In the genomic region with DNA sequence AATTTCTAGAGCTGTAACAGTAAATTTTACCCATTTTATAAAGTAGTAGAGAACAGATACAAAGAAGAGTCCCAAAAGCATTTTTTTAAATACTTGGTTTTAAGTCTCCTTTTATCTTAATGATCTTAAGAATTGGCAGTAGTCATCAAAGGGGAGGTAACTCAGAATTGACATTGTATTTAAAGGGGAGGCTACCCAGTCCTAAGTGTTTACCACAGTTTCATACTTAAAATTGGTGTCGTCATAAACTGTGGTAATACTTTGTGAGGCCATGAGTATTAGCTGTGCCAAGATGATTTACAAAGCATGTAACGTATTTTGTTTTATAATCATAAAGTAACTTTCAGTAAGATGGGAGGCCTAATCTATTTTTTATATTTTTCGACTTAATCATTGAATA, we compare ENCODE assay signal across 27 cellular contexts. TPM values are rescaled to one million over a fixed set of nuclear protein-coding genes. Genes with fewer than 3 reads are reported as not detected.
DNase-seq lines count a peak whose midpoint lies in the region; ATAC-seq and TF ChIP-seq lines count a peak whose summit lies in the region.
"Had no signal": no experiment of that assay in that cellular context is flagged by ENCODE, and none has a peak within 500 bp of the region (broad histone marks: within the 10 kb centered on the region; RNA-seq: fewer than 3 reads in every experiment).

No MANE protein-coding gene starts in this region.

- H3K9ac ChIP-seq in MM.1S (ENCODE audit: low read length), result no peak overlapping the region

- CTCF ChIA-PET in activated CD4-positive, alpha-beta T cell treated with anti-CD3 and anti-CD28 coated beads, Interleukin-2, amount 10 ng/mL, durations not matched to agents 7 days and 5 days (lab: Charles Lee), result interaction anchor here (0.6 kb wide), 1 partner anchor 56 kb away, joined by 3 read pairs; no protein-coding TSS in a partner anchor

- H3K27ac ChIP-seq in MM.1S (ENCODE audit: low read length) (0 out of 2 replicates have a peak overlapping the region, but pooled peaks have one; percentile 95), hepatocyte (no peak overlapping the region)
- H3K27ac ChIP-seq: ascending aorta, C4-2B, epithelial cell of prostate, upper lobe of left lung had no signal

- no peaks in the 10 kb centered on the region for H3K9me3 Mint-ChIP-seq in activated CD4-positive, alpha-beta T cell treated with anti-CD3 and anti-CD28 coated beads, Interleukin-2, amount 10 ng/mL, durations not matched to agents 7 days and 5 days
- H3K9me3 Mint-ChIP-seq in activated naive CD8-positive, alpha-beta T cell (ENCODE audit: low read depth), result no peaks in the 10 kb centered on the region
- H3K9me3 Mint-ChIP-seq: activated naive CD4-positive, alpha-beta T cell treated with anti-CD3 and anti-CD28 coated beads, Interleukin-2, amount 50 U/mL, for 72 hours; activated T-helper 2 cell treated with anti-CD3 and anti-CD28 coated beads, Interferon-gamma antibody, Interleukin-2, Interleukin-4, amounts not matched to agents 10 μg/mL and 5 μg/mL and 100 μg/mL, durations not matched to agents 14 hours and 24 hours and 36 hours had no signal

- H3F3A ChIP-seq in MM.1S (ENCODE audit: insufficient read depth, low read length), result peaks cover 26% of the 10 kb centered on the region

- no peaks in the 10 kb centered on the region for H3K9me2 ChIP-seq in MM.1S (replicated peaks; ENCODE audit: insufficient read depth, low read length)
- no peaks in the 10 kb centered on the region for H3K9me2 ChIP-seq in hepatocyte (replicated peaks; ENCODE audit: insufficient read depth)

- DNase-seq in activated CD4-positive, alpha-beta T cell treated with anti-CD3 and anti-CD28 coated beads, Interleukin-2, amount 10 ng/mL, durations not matched to agents 7 days and 5 days, result no peak
- DNase-seq in activated CD4-positive, alpha-beta T cell treated with anti-CD3 and anti-CD28 coated beads for 4 hours, result no peak
- DNase-seq in MM.1S, result no peak
- no peak for DNase-seq in stimulated activated naive CD8-positive, alpha-beta T cell treated with anti-CD3 and anti-CD28 coated beads, Interleukin-15, Interleukin-2, amounts not matched to agents 100 U/mL and 50 U/mL, for 24 hours
- DNase-seq in NCI-H128 (lab: John Stamatoyannopoulos, UW; ENCODE audit: unreplicated experiment), result no peak
- no peak for DNase-seq in hepatocyte (ENCODE audit: low spot score)
- DNase-seq: DND-41; effector CD4-positive, alpha-beta T cell; GF-D8; mesendoderm; NCI-H1105; NCI-H1930; NCI-H524 treated with DMSO at 0.1 percent for 48 hours; NK-92 treated with Interleukin-12 subunit alpha and Interleukin-12 subunit beta, amount 100 ng/mL, for 24 hours; SHP77; stimulated activated CD4-positive, alpha-beta T cell treated with anti-CD3 and anti-CD28 coated beads, Interleukin-15, amount 100 ng/mL, for 24 hours; stimulated activated CD4-positive, alpha-beta T cell treated with anti-CD3 and anti-CD28 coated beads, Interleukin-4, amount 100 ng/mL, for 4 hours; upper lobe of left lung had no signal

- peak; percentile 33 for ATAC-seq in stimulated activated naive CD8-positive, alpha-beta T cell treated with anti-CD3 and anti-CD28 coated beads, Interleukin-15, Interleukin-2, amounts not matched to agents 100 U/mL and 50 U/mL, for 24 hours
- no peak for ATAC-seq in HG03521 (IDR thresholded peaks at IDR 0.05; ENCODE audit: unreplicated experiment)
- ATAC-seq: Panc1 had no signal

- 96% methylated on average over 3 of the region's 3 CpGs for WGBS in hepatocyte (ENCODE audit: low lambda C conversion rate, missing lambda C conversion rate)

- POLR2A ChIA-PET in activated CD4-positive, alpha-beta T cell treated with anti-CD3 and anti-CD28 coated beads, Interleukin-2, amount 10 ng/mL, durations not matched to agents 7 days and 5 days (lab: Charles Lee), result interaction anchor here (0.7 kb wide), 1 partner anchor 666 kb away, joined by 3 read pairs; no protein-coding TSS in a partner anchor

- TF ChIP-seq CTCF in MM.1S (IDR thresholded peaks at IDR 0.05; ENCODE audit: low read length), result no peak
- TF ChIP-seq CTCF in hepatocyte (IDR thresholded peaks at IDR 0.05; ENCODE audit: poor library complexity), result no peak

- no peaks in the 10 kb centered on the region for H4K20me1 ChIP-seq in MM.1S (ENCODE audit: insufficient read depth, low read length)
- no peaks in the 10 kb centered on the region for H4K20me1 ChIP-seq in hepatocyte (ENCODE audit: insufficient read depth, poor library complexity, severe bottlenecking)

- H3K36me3 ChIP-seq in MM.1S (replicated peaks; ENCODE audit: insufficient read depth, low read length) (no peaks in the 10 kb centered on the region; the same call in 1 of the 2 replicates), hepatocyte (replicated peaks; ENCODE audit: insufficient read depth, low read depth) (no peaks in the 10 kb centered on the region)

- H3K27me3 Mint-ChIP-seq in activated CD4-positive, alpha-beta T cell treated with anti-CD3 and anti-CD28 coated beads, Interleukin-2, amount 10 ng/mL, durations not matched to agents 7 days and 5 days, result no peaks in the 10 kb centered on the region
- no peaks in the 10 kb centered on the region for H3K27me3 Mint-ChIP-seq in activated naive CD8-positive, alpha-beta T cell
- H3K27me3 Mint-ChIP-seq: activated CD4-positive, alpha-beta T cell treated with anti-CD3 and anti-CD28 coated beads for 36 hours had no signal

- H3K27me3 ChIP-seq in MM.1S (replicated peaks; ENCODE audit: insufficient read depth, low read length) (no peaks in the 10 kb centered on the region), hepatocyte (no peaks in the 10 kb centered on the region)
- H3K27me3 ChIP-seq: ascending aorta, upper lobe of left lung had no signal

- peaks cover 54% of the 10 kb centered on the region for H3K4me1 Mint-ChIP-seq in activated CD4-positive, alpha-beta T cell treated with anti-CD3 and anti-CD28 coated beads, Interleukin-2, amount 10 ng/mL, durations not matched to agents 7 days and 5 days
- peaks cover 55% of the 10 kb centered on the region for H3K4me1 Mint-ChIP-seq in activated naive CD8-positive, alpha-beta T cell (ENCODE audit: low read depth)

- H3K4me2 ChIP-seq in MM.1S (ENCODE audit: low read depth, low read length), result no peak overlapping the region
- no peak overlapping the region for H3K4me2 ChIP-seq in hepatocyte

- no peak overlapping the region for H2AFZ ChIP-seq in MM.1S (ENCODE audit: low read length)
- no peak overlapping the region for H2AFZ ChIP-seq in hepatocyte

- H3K4me3 Mint-ChIP-seq in activated CD4-positive, alpha-beta T cell treated with anti-CD3 and anti-CD28 coated beads, Interleukin-2, amount 10 ng/mL, durations not matched to agents 7 days and 5 days, result no peak overlapping the region
- H3K4me3 Mint-ChIP-seq in activated naive CD8-positive, alpha-beta T cell, result peak overlapping the region; percentile 80

- peaks cover 50% of the 10 kb centered on the region for H3K36me3 Mint-ChIP-seq in activated CD4-positive, alpha-beta T cell treated with anti-CD3 and anti-CD28 coated beads, Interleukin-2, amount 10 ng/mL, durations not matched to agents 7 days and 5 days (ENCODE audit: low read depth)
- peaks cover 13% of the 10 kb centered on the region for H3K36me3 Mint-ChIP-seq in activated naive CD8-positive, alpha-beta T cell

- H3K4me1 ChIP-seq in MM.1S (ENCODE audit: low read length) (peaks cover 35% of the 10 kb centered on the region), hepatocyte (ENCODE audit: insufficient read depth) (no peaks in the 10 kb centered on the region)
- H3K4me1 ChIP-seq: ascending aorta, upper lobe of left lung had no signal

- H3K9me3 ChIP-seq in MM.1S (replicated peaks; ENCODE audit: insufficient read depth, low read length), result no peaks in the 10 kb centered on the region
- no peaks in the 10 kb centered on the region for H3K9me3 ChIP-seq in hepatocyte (ENCODE audit: low read depth)
- H3K9me3 ChIP-seq: ascending aorta, upper lobe of left lung had no signal

- H3K4me3 ChIP-seq in MM.1S (ENCODE audit: low read length) (no peak overlapping the region), hepatocyte (no peak overlapping the region)
- H3K4me3 ChIP-seq: ascending aorta, upper lobe of left lung had no signal

- peak overlapping the region; percentile 4 for H3K27ac Mint-ChIP-seq in activated CD4-positive, alpha-beta T cell treated with anti-CD3 and anti-CD28 coated beads, Interleukin-2, amount 10 ng/mL, durations not matched to agents 7 days and 5 days
- peak overlapping the region; percentile 24 for H3K27ac Mint-ChIP-seq in activated naive CD8-positive, alpha-beta T cell

- H3K79me2 ChIP-seq in MM.1S (ENCODE audit: low read length) (peaks cover 25% of the 10 kb centered on the region), hepatocyte (no peaks in the 10 kb centered on the region)

RNA-seq across cellular contexts. Expression of gene SLC25A46, which starts 14.8 kb away (rescaled TPM):
- 10 to 100 TPM; 39.2 to 41.4 TPM for total RNA-seq in activated CD4-positive, alpha-beta T cell treated with anti-CD3 and anti-CD28 coated beads, Interleukin-2, amount 10 ng/mL, durations not matched to agents 7 days and 5 days
- total RNA-seq in hepatocyte, result 65.9 and 76.2 TPM in 2 replicates
- 16.5 and 27.3 TPM in 2 replicates for polyA plus RNA-seq in hepatocyte

RNA-seq across cellular contexts. Expression of gene TMEM232, which starts 27.1 kb away (rescaled TPM):
- under 1 TPM; 0.60 to 0.64 TPM for total RNA-seq in activated CD4-positive, alpha-beta T cell treated with anti-CD3 and anti-CD28 coated beads, Interleukin-2, amount 10 ng/mL, durations not matched to agents 7 days and 5 days
- total RNA-seq in hepatocyte, result 2.4 TPM in 2 replicates
- polyA plus RNA-seq in hepatocyte, result 1.3 and 2.8 TPM in 2 replicates
- total RNA-seq: ascending aorta had no signal
